16 cellular contexts compared by ENCODE assay signal in the genomic region with DNA sequence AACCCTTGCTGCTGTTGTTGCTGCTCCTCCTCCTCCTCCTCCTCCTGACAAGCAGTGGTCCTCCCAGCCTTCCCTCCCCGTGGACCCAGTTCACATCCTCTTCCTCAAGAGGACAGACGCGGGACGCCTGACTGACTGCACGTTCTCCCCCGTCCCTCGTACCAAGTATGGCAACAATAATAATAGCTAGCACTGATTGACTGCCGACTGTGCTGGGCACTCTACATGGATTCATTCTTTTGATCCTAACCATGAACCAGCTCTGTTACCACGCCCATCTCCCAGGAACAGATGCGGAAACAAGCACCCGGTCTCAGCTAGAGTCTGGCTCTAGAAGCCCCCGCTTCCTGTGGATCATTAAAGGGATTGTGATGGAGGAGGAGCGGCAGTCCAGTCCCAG.
DNase-seq lines count a peak whose midpoint lies in the region; ATAC-seq, FAIRE-seq and TF ChIP-seq lines count a peak whose summit lies in the region.
"Had no signal": no experiment of that assay in that cellular context is flagged by ENCODE, and none has a peak within 500 bp of the region (broad histone marks: within the 10 kb centered on the region; RNA-seq: fewer than 3 reads in every experiment).

No MANE protein-coding gene starts in this region.

- H3K9ac ChIP-seq in liver (ENCODE audit: low read depth in 1 of 2, low read length in 2 of 2): no peak overlapping the region
- H3K9ac ChIP-seq in HepG2 (ENCODE audit: insufficient read depth, low read depth, low read length): no peak overlapping the region

- peaks cover 0 to 5% (median 0%) of the 10 kb centered on the region in 4 donors for H3K36me3 ChIP-seq in liver (ENCODE audit: control insufficient read depth in 4 of 4, insufficient read depth in 3 of 4, low read depth in 1 of 4, low read length in 3 of 4)
- no peaks in the 10 kb centered on the region for H3K36me3 ChIP-seq in HepG2 (replicated peaks in 1 of 2; ENCODE audit: control insufficient read depth in 1 of 2, insufficient read depth in 2 of 2, low read length in 2 of 2)
- no peaks in the 10 kb centered on the region for H3K36me3 ChIP-seq in osteoblast (ENCODE audit: insufficient read depth, low read length)
- no peaks in the 10 kb centered on the region for H3K36me3 ChIP-seq in small intestine (ENCODE audit: control insufficient read depth in 2 of 2, insufficient read depth in 2 of 2, low read length in 2 of 2)
- H3K36me3 ChIP-seq: uterus had no signal

- H3K79me2 ChIP-seq in HepG2 (ENCODE audit: insufficient read depth, low read length): no peaks in the 10 kb centered on the region
- H3K79me2 ChIP-seq in osteoblast (ENCODE audit: insufficient read depth, low read length): no peaks in the 10 kb centered on the region

- peak overlapping the region; percentile 87 for H3K27ac Mint-ChIP-seq in glutamatergic neuron (ENCODE audit: unreplicated experiment)

- peaks cover 33% of the 10 kb centered on the region for H3K4me1 Mint-ChIP-seq in glutamatergic neuron (ENCODE audit: low read depth, unreplicated experiment)

- H3K9me3 ChIP-seq in liver (ENCODE audit: control insufficient read depth in 4 of 4, low read length in 3 of 4) (no peaks in the 10 kb centered on the region), HepG2 (ENCODE audit: low read length) (no peaks in the 10 kb centered on the region), osteoblast (ENCODE audit: low read depth, low read length) (no peaks in the 10 kb centered on the region), small intestine (ENCODE audit: control insufficient read depth, low read depth) (no peaks in the 10 kb centered on the region)
- H3K9me3 ChIP-seq: uterus had no signal

- FAIRE-seq in HepG2 (lab: Jason Lieb, UNC): no peak
- no peak for FAIRE-seq in GM19239 (lab: Jason Lieb, UNC)
- FAIRE-seq in small intestine (lab: Jason Lieb, UNC): no peak
- FAIRE-seq: bronchial epithelial cell had no signal

- no peak for TF ChIP-seq POLR2A in HepG2 (IDR thresholded peaks at IDR 0.05; ENCODE audit: insufficient read depth in 1 of 2, low read depth in 2 of 2, low read length in 2 of 2)

- TF ChIP-seq EP300 in HepG2 (IDR thresholded peaks at IDR 0.05; ENCODE audit: low read depth in 2 of 2, low read length in 2 of 2): no peak
- no peak for TF ChIP-seq EP300 in HepG2 (CRISPR knock-in tag; IDR thresholded peaks at IDR 0.05; ENCODE audit: borderline replicate concordance)

- POLR2A ChIA-PET in HepG2 (lab: Yijun Ruan, JAX): no interaction called here

- no peak overlapping the region for H3K4me2 ChIP-seq in HepG2 (ENCODE audit: low read depth, low read length)
- H3K4me2 ChIP-seq in osteoblast (ENCODE audit: insufficient read depth, low read length): no peak overlapping the region

- in situ Hi-C loops in HepG2 (cut with HindIII; ENCODE audit: extremely low pct_ligation_motif_present, low pct_unique_long_range_greater_than_20kb): no loop called here

- H2AFZ ChIP-seq in HepG2 (ENCODE audit: low read length) (no peak overlapping the region), osteoblast (ENCODE audit: low read length) (peak overlapping the region; percentile 68)

- H3K9me3 Mint-ChIP-seq in glutamatergic neuron (ENCODE audit: unreplicated experiment): peaks cover 17% of the 10 kb centered on the region

- H3K27me3 ChIP-seq in liver (ENCODE audit: control insufficient read depth in 4 of 4, insufficient read depth in 4 of 4, low read length in 3 of 4) (no peaks in the 10 kb centered on the region), HepG2 (ENCODE audit: control insufficient read depth in 1 of 2, insufficient read depth in 2 of 2, low read length in 2 of 2) (peaks cover 2 to 9% of the 10 kb centered on the region in 2 experiments; a peak in 3 of 5 replicates), osteoblast (ENCODE audit: insufficient read depth, low read length) (no peaks in the 10 kb centered on the region), small intestine (ENCODE audit: control insufficient read depth in 2 of 2, insufficient read depth in 2 of 2, low read length in 2 of 2) (peaks cover 0 to 2% of the 10 kb centered on the region in 2 donors)
- H3K27me3 ChIP-seq: uterus had no signal

- TF ChIP-seq RAD21 in liver (IDR thresholded peaks at IDR 0.05) (no peak), HepG2 (CRISPR knock-in tag; IDR thresholded peaks at IDR 0.05) (no peak)

- H3K27me3 Mint-ChIP-seq in glutamatergic neuron (ENCODE audit: unreplicated experiment): peaks cover 11% of the 10 kb centered on the region

- peaks cover 13% of the 10 kb centered on the region for H3K36me3 Mint-ChIP-seq in glutamatergic neuron (ENCODE audit: unreplicated experiment)

- BruUV-seq in HepG2 (replicated peaks; lab: Mats Ljungman, UMichigan): no TSS peak

- H3K4me3 ChIP-seq in liver (ENCODE audit: low read depth in 1 of 3, low read length in 3 of 3): no peak overlapping the region
- no peak overlapping the region for H3K4me3 ChIP-seq in HepG2 (replicated peaks in 1 of 3; ENCODE audit: insufficient read depth in 1 of 3, low read depth in 2 of 3, low read length in 3 of 3)
- H3K4me3 ChIP-seq in osteoblast (ENCODE audit: insufficient read depth, low read length): no peak overlapping the region
- H3K4me3 ChIP-seq in small intestine (ENCODE audit: low read depth in 1 of 2, low read length in 2 of 2): no peak overlapping the region
- H3K4me3 ChIP-seq: skin epidermis, uterus had no signal

- H3K4me3 Mint-ChIP-seq in glutamatergic neuron (ENCODE audit: unreplicated experiment): peak overlapping the region; percentile 53

- CTCF ChIA-PET in HepG2 (lab: Yijun Ruan, JAX; ENCODE audit: low intra/inter-chr PET ratio, low total read pairs): no interaction called here

- DNase-seq in HepG2 (ENCODE audit: low spot score): no peak
- DNase-seq in glutamatergic neuron: no peak
- DNase-seq in osteoblast (ENCODE audit: insufficient read length, low spot score, missing footprints): no peak
- DNase-seq in T-helper 9 cell: no peak
- no peak for DNase-seq in GM19239 (ENCODE audit: insufficient read length, low spot score)
- DNase-seq in SW480 (ENCODE audit: low spot score): no peak
- no peak for DNase-seq in small intestine
- DNase-seq: activated CD4-positive, alpha-beta T cell treated with anti-CD3 and anti-CD28 coated beads, Interleukin-2, amount 50 U/mL, for 48 hours; activated effector memory CD4-positive, alpha-beta T cell treated with Interleukin-2 at 50 U/mL for 16 hours; DMS79; erythroblast; NCI-H2171 treated with DMSO at 0.1 percent for 48 hours had no signal

- H3K27ac ChIP-seq in liver (ENCODE audit: low read depth in 1 of 2, low read length in 2 of 2) (peak overlapping the region; percentile 64 to 78), HepG2 (ENCODE audit: extremely low read length, insufficient read depth, low read length) (no peak overlapping the region), osteoblast (ENCODE audit: low read depth, low read length) (no peak overlapping the region), small intestine (ENCODE audit: low read depth in 1 of 2, low read length in 1 of 2) (peak overlapping the region in 1 of 2 donors; percentile 71)
- H3K27ac ChIP-seq: uterus had no signal

- H4K20me1 ChIP-seq in HepG2 (ENCODE audit: insufficient read depth, low read length) (no peaks in the 10 kb centered on the region), osteoblast (ENCODE audit: insufficient read depth, low read length) (no peaks in the 10 kb centered on the region)

- no peak for TF ChIP-seq CTCF in liver (IDR thresholded peaks at IDR 0.05; ENCODE audit: low read depth, low read length, missing input control)
- TF ChIP-seq CTCF in HepG2 (CRISPR knock-in tag; IDR thresholded peaks at IDR 0.05): no peak
- no peak for TF ChIP-seq CTCF in glutamatergic neuron (IDR thresholded peaks at IDR 0.05; ENCODE audit: partially characterized antibody, unreplicated experiment)
- TF ChIP-seq CTCF in osteoblast (IDR thresholded peaks at IDR 0.05; ENCODE audit: extremely low read depth, low read depth, low read length): no peak

- WGBS in liver: 83% methylated on average over 13 of the region's 13 CpGs
- WGBS in HepG2 (ENCODE audit: low lambda C conversion rate): 60% methylated on average over 13 of the region's 13 CpGs
- WGBS in small intestine, 3 donors: 77 to 83% (median 83%) methylated on average over 13 of the region's 13 CpGs

- H3K4me1 ChIP-seq in liver (ENCODE audit: control insufficient read depth in 4 of 4, insufficient read depth in 4 of 4, low read length in 3 of 4) (peaks cover 8 to 34% (median 27%) of the 10 kb centered on the region in 4 donors), HepG2 (ENCODE audit: insufficient read depth, low read length) (peaks cover 20% of the 10 kb centered on the region), osteoblast (ENCODE audit: insufficient read depth, low read length) (peaks cover 16% of the 10 kb centered on the region), small intestine (ENCODE audit: control insufficient read depth in 2 of 2, insufficient read depth in 1 of 2, low read depth in 1 of 2, low read length in 1 of 2) (no peaks in the 10 kb centered on the region)

- ATAC-seq in HepG2: no peak

- intact Hi-C loops in HepG2 (cut with micrococcal nuclease; ENCODE audit: unreplicated experiment): no loop called here

TF ChIP-seq in liver, 16 proteins besides CTCF, POLR2A, EP300 and RAD21 (continues in another document):
- TF ChIP-seq EGR1 (IDR thresholded peaks at IDR 0.05; ENCODE audit: low read depth in 2 of 2) (no peak), RXRA (IDR thresholded peaks at IDR 0.05) (no peak), YY1 (IDR thresholded peaks at IDR 0.05) (no peak), FOXA1 (IDR thresholded peaks at IDR 0.05) (no peak), HNF4A (conservative IDR thresholded peaks at IDR 0.05) (no peak), NR2F2 (IDR thresholded peaks at IDR 0.05) (no peak), FOXA2 (IDR thresholded peaks at IDR 0.05) (no peak), GABPA (IDR thresholded peaks at IDR 0.05 in 1 of 2, conservative IDR thresholded peaks at IDR 0.05 in 1 of 2) (no peak)
- TF ChIP-seq, protein P1, sequence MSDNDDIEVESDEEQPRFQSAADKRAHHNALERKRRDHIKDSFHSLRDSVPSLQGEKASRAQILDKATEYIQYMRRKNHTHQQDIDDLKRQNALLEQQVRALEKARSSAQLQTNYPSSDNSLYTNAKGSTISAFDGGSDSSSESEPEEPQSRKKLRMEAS (IDR thresholded peaks at IDR 0.05): no peak

TF ChIP-seq in HepG2, 621 proteins besides CTCF, POLR2A, EP300 and RAD21 (continues in another document):
- no peak for TF ChIP-seq JUND (CRISPR knock-in tag; IDR thresholded peaks at IDR 0.05)
- no peak for TF ChIP-seq EED (CRISPR knock-in tag; IDR thresholded peaks at IDR 0.05)
- no peak for TF ChIP-seq SMAD1 (CRISPR knock-in tag; IDR thresholded peaks at IDR 0.05; ENCODE audit: borderline replicate concordance, low read depth)
- TF ChIP-seq SMARCE1 (IDR thresholded peaks at IDR 0.05; ENCODE audit: borderline replicate concordance): no peak
- TF ChIP-seq CENPT (CRISPR knock-in tag; IDR thresholded peaks at IDR 0.05; ENCODE audit: low read depth): no peak
- no peak for TF ChIP-seq ZNF274 (CRISPR knock-in tag; IDR thresholded peaks at IDR 0.05)
- no peak for TF ChIP-seq DPF2 (CRISPR knock-in tag; IDR thresholded peaks at IDR 0.05; ENCODE audit: borderline replicate concordance, low read depth)

Comparison
In these comparisons a context has a peak if more than half of its experiments do, and no peak if none do; other contexts are left out.
1. H3K27ac ChIP-seq: peak in liver (2 of 2); none in HepG2 (single experiment) and osteoblast (single experiment).